14 cellular contexts compared by ENCODE assay signal in genomic region chr7:798921-799470, GRCh38. TPM values are rescaled to one million over a fixed set of nuclear protein-coding genes. Genes with fewer than 3 reads are reported as not detected.
DNase-seq lines count a peak whose midpoint lies in the region; ATAC-seq and TF ChIP-seq lines count a peak whose summit lies in the region.
"Had no signal": no experiment of that assay in that cellular context is flagged by ENCODE, and none has a peak within 500 bp of the region (broad histone marks: within the 10 kb centered on the region; RNA-seq: fewer than 3 reads in every experiment).

No MANE protein-coding gene starts in this region.

- POLR2A ChIA-PET in RWPE1 (lab: Yijun Ruan, JAX; ENCODE audit: low non-redundant PET): no interaction called here

- no peaks in the 10 kb centered on the region for H3K9me3 ChIP-seq in tibial artery
- H3K9me3 ChIP-seq: HAP-1 had no signal

- H3K36me3 Mint-ChIP-seq in nephron progenitor cell (ENCODE audit: low read depth): peaks cover 43% of the 10 kb centered on the region
- H3K36me3 Mint-ChIP-seq: CD4-positive, alpha-beta memory T cell had no signal

- H3K27ac Mint-ChIP-seq in nephron progenitor cell: no peak overlapping the region
- H3K27ac Mint-ChIP-seq: B cell; CD4-positive, alpha-beta memory T cell; HFFc6 had no signal

- CTCF ChIA-PET in RWPE1 (lab: Yijun Ruan, JAX): interaction anchor here (1.0 kb wide), 1 partner anchor 12 kb away, joined by 4 read pairs; no protein-coding TSS in a partner anchor

- H3K4me1 Mint-ChIP-seq in nephron progenitor cell: peaks cover 10% of the 10 kb centered on the region
- H3K4me1 Mint-ChIP-seq: B cell; CD4-positive, alpha-beta memory T cell had no signal

- peaks cover 34% of the 10 kb centered on the region for H3K9me3 Mint-ChIP-seq in nephron progenitor cell
- H3K9me3 Mint-ChIP-seq: CD4-positive, alpha-beta memory T cell; HFFc6 had no signal

- peaks cover 0 to 66% (median 34%) of the 10 kb centered on the region in 4 donors for H3K4me1 ChIP-seq in tibial artery
- H3K4me1 ChIP-seq: HAP-1 had no signal

- H3K4me3 ChIP-seq in coronary artery (no peak overlapping the region), tibial artery (no peak overlapping the region)
- H3K4me3 ChIP-seq: GM12878, HAP-1 had no signal

- H3K4me3 Mint-ChIP-seq in nephron progenitor cell: no peak overlapping the region
- H3K4me3 Mint-ChIP-seq: B cell; CD4-positive, alpha-beta memory T cell; HFFc6 had no signal

- H3K27me3 Mint-ChIP-seq in nephron progenitor cell (ENCODE audit: low read depth, poor library complexity): peaks cover 2% of the 10 kb centered on the region
- H3K27me3 Mint-ChIP-seq: B cell; CD4-positive, alpha-beta memory T cell had no signal

- no peaks in the 10 kb centered on the region for H3K36me3 ChIP-seq in tibial artery
- H3K36me3 ChIP-seq: HAP-1 had no signal

- no peaks in the 10 kb centered on the region for H3K27me3 ChIP-seq in tibial artery

- intact Hi-C loops in posterior vena cava (cut with DNase I): no loop called here
- intact Hi-C loops in tibial artery (cut with DNase I; ENCODE audit: low total_unique reads): no loop called here

- DNase-seq in RWPE1 (ENCODE audit: low spot score) (no peak), coronary artery (ENCODE audit: low spot score) (peak; percentile 64), posterior vena cava (ENCODE audit: low spot score) (peak; percentile 36), tibial artery (no peak), nephron progenitor cell (no peak), middle frontal gyrus (ENCODE audit: extremely low spot score, low spot score) (no peak)
- DNase-seq: CD4-positive, alpha-beta memory T cell; DMS79; HFFc6 had no signal

- no peak for TF ChIP-seq CTCF in RWPE1 (conservative IDR thresholded peaks at IDR 0.05; ENCODE audit: low read depth)
- no peak for TF ChIP-seq CTCF in coronary artery (IDR thresholded peaks at IDR 0.05)
- no peak for TF ChIP-seq CTCF in tibial artery (IDR thresholded peaks at IDR 0.05)
- TF ChIP-seq CTCF in nephron progenitor cell (IDR thresholded peaks at IDR 0.05): no peak

- ATAC-seq in HG03108 (IDR thresholded peaks at IDR 0.05; ENCODE audit: unreplicated experiment): no peak
- ATAC-seq: GM12878 had no signal

- H3K27ac ChIP-seq in RWPE1 (peak overlapping the region; percentile 23; the same call in 1 of the 2 replicates), coronary artery (peak overlapping the region; percentile 85 to 94), tibial artery (peak overlapping the region; percentile 77 to 85)
- H3K27ac ChIP-seq: C4-2B had no signal

RNA-seq across cellular contexts. Expression of gene SUN1, which starts 33.3 kb away (rescaled TPM):
- total RNA-seq in posterior vena cava: 100 to 1,000 TPM; 110 to 132 TPM

Comparison
In these comparisons a context has a peak if more than half of its experiments do, and no peak if none do; other contexts are left out.
1. DNase-seq: peak in coronary artery (single experiment) and posterior vena cava (single experiment); none in RWPE1 (single experiment), tibial artery (0 of 2), nephron progenitor cell (single experiment) and middle frontal gyrus (single experiment).
2. H3K27ac ChIP-seq: peak in every context shown above with its lines; median percentile 90 in coronary artery; 81 in tibial artery; 23 in RWPE1.